ENCODE assay signal across 22 cellular contexts in genomic region chr15:67900621-67901147, GRCh38.
"Had no signal": no experiment of that assay in that cellular context is flagged by ENCODE, and none has a peak within 500 bp of the region (broad histone marks: within the 10 kb centered on the region; RNA-seq: fewer than 3 reads in every experiment).

No MANE protein-coding gene starts in this region.

- H3K4me3 Mint-ChIP-seq: activated CD8-positive, alpha-beta T cell treated with anti-CD3 and anti-CD28 coated beads, Interleukin-2, amount 10 ng/mL, durations not matched to agents 7 days and 5 days; activated T-helper 1 cell treated with anti-CD3 and anti-CD28 coated beads, Interleukin-12 subunit alpha, Interleukin-12 subunit beta, Interleukin-2, Interleukin-4 antibody, amounts not matched to agents 30 ng/mL and 10 ng/mL and 1 ng/mL, durations not matched to agents 14 hours and 24 hours and 36 hours had no signal

- H3K36me3 ChIP-seq: brain microvascular endothelial cell had no signal

- FAIRE-seq: TTC549 had no signal

- H3K27ac Mint-ChIP-seq: activated CD8-positive, alpha-beta T cell treated with anti-CD3 and anti-CD28 coated beads, Interleukin-2, amount 10 ng/mL, durations not matched to agents 7 days and 5 days; activated naive CD4-positive, alpha-beta T cell treated with anti-CD3 and anti-CD28 coated beads, Interleukin-2, amount 50 U/mL, for 72 hours; activated T-helper 1 cell treated with anti-CD3 and anti-CD28 coated beads, Interleukin-12 subunit alpha, Interleukin-12 subunit beta, Interleukin-2, Interleukin-4 antibody, amounts not matched to agents 30 ng/mL and 10 ng/mL and 1 ng/mL, durations not matched to agents 14 hours and 24 hours and 36 hours had no signal

- ATAC-seq: activated CD4-positive, CD25-positive, alpha-beta regulatory T cell treated with anti-CD3 and anti-CD28 coated beads, Interleukin-2, amount 50 U/mL, for 24 hours; activated CD8-positive, alpha-beta T cell treated with anti-CD3 and anti-CD28 coated beads, Interleukin-2, amount 10 ng/mL, durations not matched to agents 7 days and 5 days; activated naive CD4-positive, alpha-beta T cell treated with anti-CD3 and anti-CD28 coated beads, Interleukin-2, amount 50 U/mL, for 72 hours had no signal

- DNase-seq: activated CD4-positive, alpha-beta T cell treated with anti-CD3 and anti-CD28 coated beads for 4 hours; activated CD8-positive, alpha-beta memory T cell treated with anti-CD3 and anti-CD28 coated beads, Interleukin-2, amount 50 U/mL, for 48 hours; activated CD8-positive, alpha-beta T cell treated with anti-CD3 and anti-CD28 coated beads, Interleukin-2, amount 10 ng/mL, durations not matched to agents 7 days and 5 days; activated effector memory CD4-positive, alpha-beta T cell treated with anti-CD3 and anti-CD28 coated beads, Interleukin-2, amount 50 U/mL, for 16 hours; activated naive CD4-positive, alpha-beta T cell treated with Interleukin-2 at 50 U/mL for 16 hours; activated T-cell treated with anti-CD3 and anti-CD28 coated beads, Interleukin-2, amount 50 U/mL, for 1 hour; brain microvascular endothelial cell; caudate nucleus; Kasumi-1; KBM-7; NCI-H1105 treated with DMSO at 0.1 percent for 48 hours; NCI-H1436 treated with DMSO at 0.1 percent for 48 hours; NCI-H187; NCI-H2081; NCI-H510A treated with DMSO at 0.1 percent for 48 hours; SIG-M5; T-helper 2 cell; T1000 had no signal

- H3K27me3 ChIP-seq: brain microvascular endothelial cell had no signal

- H3K27ac ChIP-seq: brain microvascular endothelial cell had no signal
